23 cellular contexts compared by ENCODE assay signal in genomic region chr17:63685578-63685977, GRCh38. TPM values are rescaled to one million over a fixed set of nuclear protein-coding genes. Genes with fewer than 3 reads are reported as not detected.
DNase-seq lines count a peak whose midpoint lies in the region; ATAC-seq lines count a peak whose summit lies in the region.
"Had no signal": no experiment of that assay in that cellular context is flagged by ENCODE, and none has a peak within 500 bp of the region (broad histone marks: within the 10 kb centered on the region; RNA-seq: fewer than 3 reads in every experiment).

No MANE protein-coding gene starts in this region.

- no peaks in the 10 kb centered on the region for H3K9me3 ChIP-seq in muscle layer of colon (ENCODE audit: low read length)
- H3K9me3 ChIP-seq: Caco-2 had no signal

- H3K36me3 ChIP-seq in muscle layer of colon (ENCODE audit: insufficient read depth, low read length), result peaks cover 46% of the 10 kb centered on the region

- H3K9ac ChIP-seq in muscle layer of colon (ENCODE audit: low read length), result no peak overlapping the region

- H3K9me3 Mint-ChIP-seq in activated CD4-positive, alpha-beta T cell treated with anti-CD3 and anti-CD28 coated beads for 36 hours (ENCODE audit: low read depth), result no peaks in the 10 kb centered on the region
- no peaks in the 10 kb centered on the region for H3K9me3 Mint-ChIP-seq in stimulated activated naive CD8-positive, alpha-beta T cell treated with anti-CD3 and anti-CD28 coated beads, Interleukin-15, Interleukin-2, amounts not matched to agents 100 ng/mL and 50 ng/mL, for 24 hours

- H3K27ac ChIP-seq in muscle layer of colon (ENCODE audit: low read depth, low read length), result peak overlapping the region; percentile 66
- H3K27ac ChIP-seq: 22Rv1 had no signal

- no peaks in the 10 kb centered on the region for H3K27me3 Mint-ChIP-seq in activated CD4-positive, alpha-beta T cell treated with anti-CD3 and anti-CD28 coated beads for 36 hours
- H3K27me3 Mint-ChIP-seq in stimulated activated naive CD8-positive, alpha-beta T cell treated with anti-CD3 and anti-CD28 coated beads, Interleukin-15, Interleukin-2, amounts not matched to agents 100 ng/mL and 50 ng/mL, for 24 hours, result no peaks in the 10 kb centered on the region

- DNase-seq in activated CD4-positive, alpha-beta T cell treated with anti-CD3 and anti-CD28 coated beads for 36 hours, result no peak
- DNase-seq in activated CD4-positive, alpha-beta T cell treated with anti-CD3 and anti-CD28 coated beads, Interleukin-2, amount 50 U/mL, for 4 hours, result no peak
- no peak for DNase-seq in stimulated activated naive CD8-positive, alpha-beta T cell treated with anti-CD3 and anti-CD28 coated beads, Interleukin-15, Interleukin-2, amounts not matched to agents 100 U/mL and 50 U/mL, for 24 hours
- DNase-seq: AML-193, Caco-2, DMS153, GDM1, GOT3, KBM-7, NCI-H1105 treated with DMSO at 0.1 percent for 48 hours, NCI-H1694, NCI-H510A treated with DMSO at 0.1 percent for 48 hours, NCI-H774, OCI-M1, SHP77 had no signal

- peaks cover 18% of the 10 kb centered on the region for H3K4me1 Mint-ChIP-seq in activated CD4-positive, alpha-beta T cell treated with anti-CD3 and anti-CD28 coated beads for 36 hours
- H3K4me1 Mint-ChIP-seq in stimulated activated naive CD8-positive, alpha-beta T cell treated with anti-CD3 and anti-CD28 coated beads, Interleukin-15, Interleukin-2, amounts not matched to agents 100 ng/mL and 50 ng/mL, for 24 hours (ENCODE audit: low read depth), result peaks cover 23% of the 10 kb centered on the region

- peak overlapping the region; percentile 32 for H3K27ac Mint-ChIP-seq in activated CD4-positive, alpha-beta T cell treated with anti-CD3 and anti-CD28 coated beads for 36 hours
- H3K27ac Mint-ChIP-seq in stimulated activated naive CD8-positive, alpha-beta T cell treated with anti-CD3 and anti-CD28 coated beads, Interleukin-15, Interleukin-2, amounts not matched to agents 100 ng/mL and 50 ng/mL, for 24 hours, result peak overlapping the region; percentile 93

- intact Hi-C loops in activated CD4-positive, alpha-beta T cell treated with anti-CD3 and anti-CD28 coated beads for 36 hours (cut with DNase I, micrococcal nuclease), result no loop called here

- CTCF ChIA-PET in activated CD4-positive, alpha-beta T cell treated with anti-CD3 and anti-CD28 coated beads for 36 hours (lab: Charles Lee), result interaction anchor here (1.0 to 1.5 kb wide), 3 partner anchors 9 to 37 kb away, joined by 3 to 4 read pairs (median 3); no protein-coding TSS in a partner anchor

- H3K4me3 ChIP-seq in muscle layer of colon (ENCODE audit: low read depth in 1 of 2, low read length in 2 of 2), result no peak overlapping the region

- H3K4me1 ChIP-seq in muscle layer of colon (ENCODE audit: insufficient read depth, low read length), result peaks cover 56% of the 10 kb centered on the region
- H3K4me1 ChIP-seq: Caco-2 had no signal

- no peak overlapping the region for H3K4me3 Mint-ChIP-seq in activated CD4-positive, alpha-beta T cell treated with anti-CD3 and anti-CD28 coated beads for 36 hours
- H3K4me3 Mint-ChIP-seq in stimulated activated naive CD8-positive, alpha-beta T cell treated with anti-CD3 and anti-CD28 coated beads, Interleukin-15, Interleukin-2, amounts not matched to agents 100 ng/mL and 50 ng/mL, for 24 hours, result no peak overlapping the region
- H3K4me3 Mint-ChIP-seq: CD14-positive monocyte had no signal

- ATAC-seq in activated CD4-positive, alpha-beta T cell treated with anti-CD3 and anti-CD28 coated beads for 36 hours, result no peak
- ATAC-seq in stimulated activated naive CD8-positive, alpha-beta T cell treated with anti-CD3 and anti-CD28 coated beads, Interleukin-15, Interleukin-2, amounts not matched to agents 100 U/mL and 50 U/mL, for 24 hours, result no peak
- ATAC-seq in GM21360 (IDR thresholded peaks at IDR 0.05; ENCODE audit: unreplicated experiment) (no peak), esophagus mucosa (no peak), HG03196 (IDR thresholded peaks at IDR 0.05; ENCODE audit: unreplicated experiment) (no peak)
- ATAC-seq: HepG2 had no signal

- POLR2A ChIA-PET in activated CD4-positive, alpha-beta T cell treated with anti-CD3 and anti-CD28 coated beads for 36 hours (lab: Charles Lee), result interaction anchor here (0.6 kb wide), 1 partner anchor 1085 kb away, joined by 4 read pairs; no protein-coding TSS in a partner anchor

- H3K36me3 Mint-ChIP-seq in activated CD4-positive, alpha-beta T cell treated with anti-CD3 and anti-CD28 coated beads for 36 hours (ENCODE audit: low read depth), result peaks cover 13% of the 10 kb centered on the region
- peaks cover 32% of the 10 kb centered on the region for H3K36me3 Mint-ChIP-seq in stimulated activated naive CD8-positive, alpha-beta T cell treated with anti-CD3 and anti-CD28 coated beads, Interleukin-15, Interleukin-2, amounts not matched to agents 100 ng/mL and 50 ng/mL, for 24 hours (ENCODE audit: low read depth)

- no peaks in the 10 kb centered on the region for H3K27me3 ChIP-seq in muscle layer of colon (ENCODE audit: control insufficient read depth in 1 of 2, insufficient read depth in 2 of 2, low read length in 2 of 2)

RNA-seq across cellular contexts. Expression of gene LIMD2, which starts 14.3 kb away (rescaled TPM):
- total RNA-seq in activated CD4-positive, alpha-beta T cell treated with anti-CD3 and anti-CD28 coated beads for 36 hours, result 100 to 1,000 TPM; 119 to 127 TPM
- 2.8 TPM for total RNA-seq in esophagus mucosa

RNA-seq across cellular contexts. Expression of gene STRADA, which starts 56.0 kb away (rescaled TPM):
- total RNA-seq in activated CD4-positive, alpha-beta T cell treated with anti-CD3 and anti-CD28 coated beads for 36 hours, result 10 to 100 TPM; 51.0 to 53.6 TPM
- 22.2 TPM for total RNA-seq in esophagus mucosa

Comparison
In these comparisons a context has a peak if more than half of its experiments do, and no peak if none do; other contexts are left out.
1. RNA of gene LIMD2, which starts 14.3 kb away (total RNA-seq): 119 to 127 TPM in activated CD4-positive, alpha-beta T cell treated with anti-CD3 and anti-CD28 coated beads for 36 hours; 2.8 TPM in esophagus mucosa (single experiment); every median in the first group is over 10 times any median in the second.